9 cellular contexts compared by ENCODE assay signal in the genomic region with DNA sequence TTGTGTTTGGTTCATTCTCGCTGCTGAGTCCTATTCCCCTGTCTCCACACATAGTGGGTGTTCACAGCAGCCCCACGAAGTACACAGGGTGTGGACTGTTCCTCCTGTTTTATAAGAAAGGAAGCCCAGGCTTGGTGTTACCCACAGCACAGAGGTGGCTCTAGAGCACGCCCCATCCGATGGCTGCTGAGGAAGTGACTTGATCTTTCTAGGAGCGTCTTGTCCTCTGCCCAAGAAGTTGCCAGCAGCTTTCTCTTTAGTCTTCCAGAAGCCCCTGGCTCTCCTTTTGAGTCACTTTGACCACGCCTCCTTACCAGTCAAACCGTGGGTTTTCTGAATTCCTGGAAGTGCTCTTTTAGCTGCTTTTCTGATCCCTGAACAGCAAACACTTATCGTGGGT.
DNase-seq lines count a peak whose midpoint lies in the region; ATAC-seq and TF ChIP-seq lines count a peak whose summit lies in the region.
"Had no signal": no experiment of that assay in that cellular context is flagged by ENCODE, and none has a peak within 500 bp of the region (broad histone marks: within the 10 kb centered on the region; RNA-seq: fewer than 3 reads in every experiment).

No MANE protein-coding gene starts in this region.

- H3K36me3 ChIP-seq in right atrium auricular region = peaks cover 6% of the 10 kb centered on the region

- H3K4me3 Mint-ChIP-seq in activated CD8-positive, alpha-beta memory T cell treated with anti-CD3 and anti-CD28 coated beads, Interleukin-2, amount 10 ng/mL, durations not matched to agents 7 days and 5 days = peak overlapping the region; percentile 56
- H3K4me3 Mint-ChIP-seq: brain had no signal

- peaks cover 13% of the 10 kb centered on the region for H3K36me3 Mint-ChIP-seq in activated CD8-positive, alpha-beta memory T cell treated with anti-CD3 and anti-CD28 coated beads, Interleukin-2, amount 10 ng/mL, durations not matched to agents 7 days and 5 days

- CTCF ChIA-PET in activated CD8-positive, alpha-beta memory T cell treated with anti-CD3 and anti-CD28 coated beads, Interleukin-2, amount 10 ng/mL, durations not matched to agents 7 days and 5 days (lab: Charles Lee) = interaction anchor here (1.1 to 13.5 kb wide), 7 partner anchors 10 to 94 kb away, joined by 3 to 114 read pairs (median 6); a partner anchor contains a TSS

- no peak for TF ChIP-seq CTCF in right atrium auricular region (IDR thresholded peaks at IDR 0.05)

- peaks cover 0 to 6% of the 10 kb centered on the region in 2 donors for H3K9me3 ChIP-seq in right atrium auricular region

- H3K27ac Mint-ChIP-seq in activated CD8-positive, alpha-beta memory T cell treated with anti-CD3 and anti-CD28 coated beads, Interleukin-2, amount 10 ng/mL, durations not matched to agents 7 days and 5 days = peak overlapping the region; percentile 95

- H3K4me3 ChIP-seq in right atrium auricular region = no peak overlapping the region

- H3K9me3 Mint-ChIP-seq in activated CD8-positive, alpha-beta memory T cell treated with anti-CD3 and anti-CD28 coated beads, Interleukin-2, amount 10 ng/mL, durations not matched to agents 7 days and 5 days (ENCODE audit: low read depth) = no peaks in the 10 kb centered on the region

- no peaks in the 10 kb centered on the region for H3K27me3 Mint-ChIP-seq in activated CD8-positive, alpha-beta memory T cell treated with anti-CD3 and anti-CD28 coated beads, Interleukin-2, amount 10 ng/mL, durations not matched to agents 7 days and 5 days
- H3K27me3 Mint-ChIP-seq: brain had no signal

- no peaks in the 10 kb centered on the region for H3K27me3 ChIP-seq in right atrium auricular region

- H3K4me1 ChIP-seq in right atrium auricular region = peaks cover 0 to 76% of the 10 kb centered on the region in 2 donors

- H3K27ac ChIP-seq in right atrium auricular region = peak overlapping the region; percentile 34 to 44

- peaks cover 76% of the 10 kb centered on the region for H3K4me1 Mint-ChIP-seq in activated CD8-positive, alpha-beta memory T cell treated with anti-CD3 and anti-CD28 coated beads, Interleukin-2, amount 10 ng/mL, durations not matched to agents 7 days and 5 days

- DNase-seq in activated CD8-positive, alpha-beta memory T cell treated with anti-CD3 and anti-CD28 coated beads, Interleukin-2, amount 10 ng/mL, durations not matched to agents 7 days and 5 days = peak; percentile 90
- DNase-seq in right atrium auricular region (ENCODE audit: low spot score) (no peak), GF-D8 (lab: John Stamatoyannopoulos, UW) (no peak), retina (no peak)
- peak; percentile 57 to 64 for DNase-seq in stimulated activated CD8-positive, alpha-beta memory T cell treated with anti-CD3 and anti-CD28 coated beads, Interleukin-15, amount 100 ng/mL, for 48 hours (ENCODE audit: low read depth in 2 of 2)

- ATAC-seq in HG03196 (IDR thresholded peaks at IDR 0.05; ENCODE audit: unreplicated experiment) (peak; percentile 28), HG02884 (IDR thresholded peaks at IDR 0.05; ENCODE audit: unreplicated experiment) (no peak), HG02610 (IDR thresholded peaks at IDR 0.05; ENCODE audit: unreplicated experiment) (no peak)
- peak; percentile 68 for ATAC-seq in activated CD8-positive, alpha-beta memory T cell treated with anti-CD3 and anti-CD28 coated beads, Interleukin-2, amount 10 ng/mL, durations not matched to agents 7 days and 5 days

Comparison
In these comparisons a context has a peak if more than half of its experiments do, and no peak if none do; other contexts are left out.
1. ATAC-seq: peak in HG03196 (single experiment) and activated CD8-positive, alpha-beta memory T cell treated with anti-CD3 and anti-CD28 coated beads, Interleukin-2, amount 10 ng/mL, durations not matched to agents 7 days and 5 days (single experiment); none in HG02884 (single experiment) and HG02610 (single experiment).
2. DNase-seq: peak in activated CD8-positive, alpha-beta memory T cell treated with anti-CD3 and anti-CD28 coated beads, Interleukin-2, amount 10 ng/mL, durations not matched to agents 7 days and 5 days (single experiment) and stimulated activated CD8-positive, alpha-beta memory T cell treated with anti-CD3 and anti-CD28 coated beads, Interleukin-15, amount 100 ng/mL, for 48 hours (2 of 2); none in right atrium auricular region (single experiment), GF-D8 (single experiment) and retina (single experiment).